In genomic region chr5:62790348-62790747, GRCh38 we compare ENCODE assay signal across 13 cellular contexts.
DNase-seq lines count a peak whose midpoint lies in the region; ATAC-seq and TF ChIP-seq lines count a peak whose summit lies in the region.
"Had no signal": no experiment of that assay in that cellular context is flagged by ENCODE, and none has a peak within 500 bp of the region (broad histone marks: within the 10 kb centered on the region; RNA-seq: fewer than 3 reads in every experiment).

No MANE protein-coding gene starts in this region.

- POLR2A ChIA-PET in IMR-90 (lab: Charles Lee; ENCODE audit: unreplicated experiment): no interaction called here

- no peak overlapping the region for H3K4me2 ChIP-seq in IMR-90 (ENCODE audit: low read depth, low read length)
- H3K4me2 ChIP-seq: BLaER1 had no signal

- H2BK5ac ChIP-seq in IMR-90 (ENCODE audit: low read depth, low read length, poor library complexity, severe bottlenecking): no peak overlapping the region

- H3K4me1 ChIP-seq in IMR-90 (ENCODE audit: control insufficient read depth, insufficient read depth, low read length): no peaks in the 10 kb centered on the region
- H3K4me1 ChIP-seq: BLaER1, heart right ventricle had no signal

- CTCF ChIA-PET in IMR-90 (lab: Yijun Ruan, JAX): no interaction called here

- no peak overlapping the region for H3K14ac ChIP-seq in IMR-90 (replicated peaks; ENCODE audit: low read depth, low read length)

- no peaks in the 10 kb centered on the region for H4K20me1 ChIP-seq in IMR-90 (ENCODE audit: insufficient read depth, low read length)
- H4K20me1 ChIP-seq: BLaER1 had no signal

- H4K5ac ChIP-seq in IMR-90 (ENCODE audit: low read depth, low read length): no peak overlapping the region

- H3K9me3 ChIP-seq in IMR-90 (ENCODE audit: control insufficient read depth, insufficient read depth, low read length): no peaks in the 10 kb centered on the region

- no peaks in the 10 kb centered on the region for H3K27me3 ChIP-seq in IMR-90 (ENCODE audit: control insufficient read depth, insufficient read depth, low read length)
- H3K27me3 ChIP-seq: BLaER1, heart right ventricle had no signal

- no peak overlapping the region for H3K56ac ChIP-seq in IMR-90 (ENCODE audit: extremely low read depth, insufficient read depth, low read length)

- H3K18ac ChIP-seq in IMR-90 (ENCODE audit: low read depth, low read length): no peak overlapping the region

- TF ChIP-seq RAD21 in IMR-90 (IDR thresholded peaks at IDR 0.05; ENCODE audit: low read length): no peak

- H3K36me3 ChIP-seq in IMR-90 (ENCODE audit: control insufficient read depth, insufficient read depth, low read length): no peaks in the 10 kb centered on the region
- H3K36me3 ChIP-seq: BLaER1, heart right ventricle had no signal

- no TSS peak for BruUV-seq in IMR-90 (replicated peaks; lab: Mats Ljungman, UMichigan)

- in situ Hi-C loops in IMR-90 (cut with MboI; ENCODE audit: low sequenced_read_pairs): no loop called here

- DNase-seq in IMR-90 (peak; percentile 2), NCI-H2029 treated with DMSO at 0.1 percent for 48 hours (lab: John Stamatoyannopoulos, UW) (peak; percentile 91), choroid plexus epithelial cell (ENCODE audit: low read depth) (peak; percentile 73), myocyte (ENCODE audit: low read depth) (peak; percentile 5), NCI-H446 (lab: John Stamatoyannopoulos, UW) (no peak), dermis blood vessel endothelial cell (no peak)
- DNase-seq: activated naive CD8-positive, alpha-beta T cell treated with anti-CD3 and anti-CD28 coated beads for 36 hours; cerebellar nuclear complex; heart right ventricle; NCI-H526 treated with DMSO at 0.1 percent for 48 hours; T-helper 2 cell had no signal

- H3K4me3 ChIP-seq in IMR-90 (ENCODE audit: insufficient read depth, low read depth, low read length) (no peak overlapping the region), choroid plexus epithelial cell (ENCODE audit: low read depth, low read length) (no peak overlapping the region)
- H3K4me3 ChIP-seq: BLaER1, heart right ventricle had no signal

- ATAC-seq in IMR-90 (ENCODE audit: low read depth) (no peak), GM18909 (IDR thresholded peaks at IDR 0.05; ENCODE audit: poor library complexity, unreplicated experiment) (no peak)

- no peak overlapping the region for H2AK9ac ChIP-seq in IMR-90 (replicated peaks; ENCODE audit: low read depth, low read length, poor library complexity)

- H2BK15ac ChIP-seq in IMR-90 (ENCODE audit: low read depth, low read length): no peak overlapping the region

- H3K27ac ChIP-seq in IMR-90 (ENCODE audit: insufficient read depth, low read length): no peak overlapping the region
- H3K27ac ChIP-seq: BLaER1, heart right ventricle had no signal

- H3K9me1 ChIP-seq in IMR-90 (ENCODE audit: insufficient read depth, low read length): no peaks in the 10 kb centered on the region

- no peak overlapping the region for H4K8ac ChIP-seq in IMR-90 (ENCODE audit: low read depth in 2 of 2, low read length in 2 of 2)

- intact Hi-C loops in IMR-90 (cut with micrococcal nuclease): no loop called here

- H3K4ac ChIP-seq in IMR-90 (ENCODE audit: low read depth, low read length): no peak overlapping the region

- H3K23ac ChIP-seq in IMR-90 (ENCODE audit: low read depth, low read length): no peak overlapping the region

- WGBS in IMR-90 (ENCODE audit: extremely low coverage in 2 of 2, insufficient read length in 1 of 2), 2 experiments: 0% methylated on average over 1 of the region's 1 CpG; no CpG with 5 or more reads in 1 of the 2 experiments

- H3K79me1 ChIP-seq in IMR-90 (ENCODE audit: low read depth in 1 of 2, low read length in 2 of 2): no peaks in the 10 kb centered on the region

- no peak overlapping the region for H2AFZ ChIP-seq in IMR-90 (replicated peaks; ENCODE audit: low read length, poor library complexity)

- no peak overlapping the region for H2BK20ac ChIP-seq in IMR-90 (ENCODE audit: low read depth, low read length)

- dilution Hi-C loops in IMR-90 (cut with HindIII; ENCODE audit: low sequenced_read_pairs, unreplicated experiment): no loop called here

- no peak for TF ChIP-seq POLR2A in IMR-90 (IDR thresholded peaks at IDR 0.05; ENCODE audit: low read depth, low read length)

- TF ChIP-seq CTCF in IMR-90 (conservative IDR thresholded peaks at IDR 0.05; ENCODE audit: low read depth, low read length): no peak
- no peak for TF ChIP-seq CTCF in choroid plexus epithelial cell (conservative IDR thresholded peaks at IDR 0.05; ENCODE audit: low read depth, low read length)

- H2AK5ac ChIP-seq in IMR-90 (ENCODE audit: low read depth, low read length): no peak overlapping the region

- H2BK120ac ChIP-seq in IMR-90 (ENCODE audit: low read depth, low read length): no peak overlapping the region

- H3K9ac ChIP-seq in IMR-90 (ENCODE audit: low read depth, low read length): no peak overlapping the region
- H3K9ac ChIP-seq: BLaER1 had no signal

- no peak overlapping the region for H4K91ac ChIP-seq in IMR-90 (ENCODE audit: insufficient read depth, low read depth, low read length)

TF ChIP-seq in IMR-90, 13 proteins besides CTCF, POLR2A, EP300 and RAD21:
- TF ChIP-seq RCOR1 (IDR thresholded peaks at IDR 0.05; ENCODE audit: insufficient replicate concordance, low read length) (no peak), CEBPB (IDR thresholded peaks at IDR 0.05; ENCODE audit: low read depth, low read length) (peak; percentile 59)

Comparison
In these comparisons a context has a peak if more than half of its experiments do, and no peak if none do; other contexts are left out.
1. DNase-seq: peak in IMR-90 (single experiment), NCI-H2029 treated with DMSO at 0.1 percent for 48 hours (single experiment), choroid plexus epithelial cell (single experiment) and myocyte (single experiment); none in NCI-H446 (0 of 2) and dermis blood vessel endothelial cell (single experiment).